In the genomic region with DNA sequence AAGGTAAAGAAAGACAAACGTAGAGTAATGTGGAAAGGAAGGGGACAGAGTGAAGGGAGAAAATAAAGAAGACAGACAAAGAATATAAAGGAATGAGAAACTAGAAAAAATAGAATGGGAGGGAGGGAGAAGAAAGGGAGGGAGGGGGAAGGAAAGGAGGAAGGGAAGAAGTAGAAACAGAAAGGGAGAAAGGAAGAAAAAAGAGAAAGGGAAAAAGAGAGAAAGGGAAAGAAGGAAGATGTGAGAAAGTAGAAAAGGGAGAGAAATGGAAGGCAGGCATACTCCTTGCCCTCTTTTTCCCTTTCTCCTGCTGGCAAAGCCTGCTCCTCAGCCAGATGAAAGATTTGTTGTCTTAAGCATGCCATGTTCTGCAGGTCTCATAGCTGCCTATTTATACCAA, we compare ENCODE assay signal across 34 cellular contexts.
"Had no signal": no experiment of that assay in that cellular context is flagged by ENCODE, and none has a peak within 500 bp of the region (broad histone marks: within the 10 kb centered on the region; RNA-seq: fewer than 3 reads in every experiment).

No MANE protein-coding gene starts in this region.

- H3K4me3 ChIP-seq: MG63 had no signal

- H3K9me3 ChIP-seq: MG63 had no signal

- H3K36me3 ChIP-seq: MG63 had no signal

- DNase-seq: Karpas-422, Kasumi-1, MG63, MM.1S, MV-4-11, NCI-H1048, NCI-H1092, NCI-H1092 treated with DMSO at 0.1 percent for 48 hours, NCI-H1105, NCI-H1105 treated with DMSO at 0.1 percent for 48 hours, NCI-H1417, NCI-H1417 treated with DMSO at 0.1 percent for 48 hours, NCI-H1436, NCI-H1436 treated with DMSO at 0.1 percent for 48 hours, NCI-H146, NCI-H1694, NCI-H1694 treated with DMSO at 0.1 percent for 48 hours, NCI-H187, NCI-H187 treated with DMSO at 0.1 percent for 48 hours, NCI-H1930, NCI-H2029, NCI-H2029 treated with DMSO at 0.1 percent for 48 hours, NCI-H2081, NCI-H2081 treated with DMSO at 0.1 percent for 48 hours, NCI-H2107, NCI-H2171, NCI-H2171 treated with DMSO at 0.1 percent for 48 hours, NCI-H2227 treated with DMSO at 0.1 percent for 48 hours, NCI-H226, NCI-H345, NCI-H446, NCI-H446 treated with DMSO at 0.1 percent for 48 hours, NCI-H510A, NCI-H510A treated with DMSO at 0.1 percent for 48 hours had no signal

- H3K27me3 ChIP-seq: MG63 had no signal
